24 cellular contexts compared by ENCODE assay signal in the genomic region with DNA sequence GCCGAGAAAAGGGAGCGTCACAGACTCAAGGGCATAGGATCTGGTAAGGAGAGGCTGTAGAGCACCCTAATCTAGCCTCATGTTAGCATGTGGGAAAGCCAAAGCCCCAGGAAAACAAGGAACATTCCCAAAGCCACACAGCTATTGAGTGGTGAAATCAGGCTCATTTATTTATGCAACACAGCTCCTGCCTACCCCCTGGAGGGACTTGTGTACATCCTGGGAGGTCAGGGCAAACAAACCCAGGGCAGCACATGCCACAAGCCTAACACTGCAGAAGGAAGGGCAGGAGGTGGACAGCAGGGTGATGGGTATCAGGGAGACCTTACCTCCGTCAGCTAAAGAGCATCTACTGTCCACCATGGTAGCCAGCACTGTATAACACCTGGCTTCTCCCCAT.
"Had no signal": no experiment of that assay in that cellular context is flagged by ENCODE, and none has a peak within 500 bp of the region (broad histone marks: within the 10 kb centered on the region; RNA-seq: fewer than 3 reads in every experiment).

No MANE protein-coding gene starts in this region.

- H3K36me3 Mint-ChIP-seq: natural killer cell; stimulated activated effector memory CD8-positive, alpha-beta T cell treated with anti-CD3 and anti-CD28 coated beads, Interleukin-12 subunit alpha, Interleukin-12 subunit beta, amount 100 ng/mL, for 72 hours had no signal

- H3K27ac Mint-ChIP-seq: endodermal cell; memory B cell; mesothelial cell of epicardium; natural killer cell; stimulated activated effector memory CD8-positive, alpha-beta T cell treated with anti-CD3 and anti-CD28 coated beads, Interleukin-12 subunit alpha, Interleukin-12 subunit beta, amount 100 ng/mL, for 72 hours had no signal

- H3K4me3 Mint-ChIP-seq: endodermal cell; memory B cell; mesothelial cell of epicardium; natural killer cell; neural crest cell; stimulated activated effector memory CD8-positive, alpha-beta T cell treated with anti-CD3 and anti-CD28 coated beads, Interleukin-12 subunit alpha, Interleukin-12 subunit beta, amount 100 ng/mL, for 72 hours had no signal

- H3K27me3 ChIP-seq: ovary, suprapubic skin, thyroid gland, upper lobe of left lung, uterus had no signal

- DNase-seq: effector CD4-positive, alpha-beta T cell; endodermal cell; foreskin melanocyte; head of caudate nucleus; kidney; left cardiac atrium; left ventricle myocardium inferior; lower lobe of right lung; natural killer cell; nucleus accumbens; ovary; right cardiac atrium; stimulated activated CD4-positive, alpha-beta T cell treated with anti-CD3 and anti-CD28 coated beads, Interleukin-4, amount 100 ng/mL, for 1 hour; stimulated activated CD8-positive, alpha-beta memory T cell treated with anti-CD3 and anti-CD28 coated beads, Interleukin-4, amount 100 ng/mL, for 48 hours; stimulated activated naive CD8-positive, alpha-beta T cell treated with anti-CD3 and anti-CD28 coated beads, Interleukin-15, Interleukin-2, amounts not matched to agents 100 U/mL and 50 U/mL, for 24 hours; thyroid gland; upper lobe of left lung; uterus had no signal

- H3K27ac ChIP-seq: hepatocyte, left ventricle myocardium inferior, lower lobe of right lung, ovary, thyroid gland, upper lobe of left lung, uterus had no signal

- H3K4me1 Mint-ChIP-seq: natural killer cell; stimulated activated effector memory CD8-positive, alpha-beta T cell treated with anti-CD3 and anti-CD28 coated beads, Interleukin-12 subunit alpha, Interleukin-12 subunit beta, amount 100 ng/mL, for 72 hours had no signal

- H3K9me3 Mint-ChIP-seq: memory B cell, natural killer cell had no signal

- H3K4me1 ChIP-seq: left ventricle myocardium inferior, lower lobe of right lung, thyroid gland, upper lobe of left lung, uterus had no signal

- ATAC-seq: left cardiac atrium; lower lobe of right lung; natural killer cell; right cardiac atrium; stimulated activated effector memory CD8-positive, alpha-beta T cell treated with anti-CD3 and anti-CD28 coated beads, Interleukin-12 subunit alpha, Interleukin-12 subunit beta, amount 100 ng/mL, for 72 hours; stimulated activated naive CD8-positive, alpha-beta T cell treated with anti-CD3 and anti-CD28 coated beads, Interleukin-15, Interleukin-2, amounts not matched to agents 100 U/mL and 50 U/mL, for 24 hours had no signal

- H3K9me3 ChIP-seq: ovary, thyroid gland, upper lobe of left lung, uterus had no signal

- H3K4me2 ChIP-seq: hepatocyte had no signal

- H3K4me3 ChIP-seq: hepatocyte, left ventricle myocardium inferior, lower lobe of right lung, ovary, suprapubic skin, thyroid gland, upper lobe of left lung, uterus had no signal

- H3K36me3 ChIP-seq: left ventricle myocardium inferior, lower lobe of right lung, ovary, suprapubic skin, thyroid gland, upper lobe of left lung, uterus had no signal

- H2AFZ ChIP-seq: hepatocyte had no signal

- H3K79me2 ChIP-seq: hepatocyte had no signal
